22 cellular contexts compared by ENCODE assay signal in the genomic region with DNA sequence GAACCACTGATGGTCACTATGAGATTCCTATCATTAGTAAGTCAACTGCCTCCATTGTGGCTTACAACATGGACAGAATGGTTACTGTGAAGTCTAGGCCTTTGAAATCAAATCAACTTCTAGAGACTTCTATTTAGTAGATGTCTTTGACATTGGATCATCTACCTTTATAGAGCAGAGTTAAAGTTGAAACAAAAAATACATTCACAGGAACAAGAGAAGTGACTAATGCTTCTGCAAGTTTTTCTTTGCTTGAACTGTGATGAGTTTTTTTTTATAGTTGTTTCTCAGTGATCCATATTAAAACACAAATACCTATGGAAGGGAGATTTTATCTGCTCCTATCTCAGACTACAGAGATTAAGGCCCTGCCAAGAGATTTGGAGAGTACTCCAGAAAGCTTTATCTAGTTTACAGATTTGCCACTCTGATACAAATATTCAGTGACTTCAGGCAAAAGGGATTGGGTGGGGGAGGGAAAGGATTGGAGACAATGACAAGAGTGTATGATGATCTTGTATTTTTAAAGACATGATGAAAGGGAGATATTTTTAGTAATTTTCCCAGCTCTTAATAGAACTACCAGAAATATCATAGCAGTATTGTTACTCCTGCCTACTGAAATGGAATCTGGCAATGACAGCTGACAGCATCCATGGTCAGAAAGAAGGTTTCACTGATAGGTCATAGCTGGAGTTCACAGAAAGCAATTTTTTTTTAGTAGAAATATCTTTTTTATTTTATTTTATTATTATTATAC. TPM values are rescaled to one million over a fixed set of nuclear protein-coding genes. Genes with fewer than 3 reads are reported as not detected.
"Had no signal": no experiment of that assay in that cellular context is flagged by ENCODE, and none has a peak within 500 bp of the region (broad histone marks: within the 10 kb centered on the region; RNA-seq: fewer than 3 reads in every experiment).

No MANE protein-coding gene starts in this region.

- H3K9me3 ChIP-seq: colonic mucosa, esophagus muscularis mucosa, gastrocnemius medialis, mucosa of descending colon, right atrium auricular region, thyroid gland had no signal

- DNase-seq: activated CD4-positive, alpha-beta memory T cell treated with anti-CD3 and anti-CD28 coated beads, Interleukin-2, amount 10 ng/mL, durations not matched to agents 7 days and 5 days; activated CD4-positive, alpha-beta T cell treated with anti-CD3 and anti-CD28 coated beads for 48 hours; activated gamma-delta T cell; activated T-cell treated with anti-CD3 and anti-CD28 coated beads, Interleukin-2, amount 50 U/mL, for 72 hours; anterior cingulate cortex; colonic mucosa; dorsolateral prefrontal cortex; effector memory CD8-positive, alpha-beta T cell; gastrocnemius medialis; hippocampal formation; left colon; mesenchymal stem cell; mucosa of descending colon; naive thymus-derived CD4-positive, alpha-beta T cell; stimulated activated CD4-positive, alpha-beta T cell treated with anti-CD3 and anti-CD28 coated beads, Interleukin-12 subunit alpha, Interleukin-12 subunit beta, amount 100 ng/mL, for 4 hours; substantia nigra; thyroid gland had no signal

- H3K36me3 ChIP-seq: colonic mucosa, esophagus muscularis mucosa, gastrocnemius medialis, right atrium auricular region, thyroid gland had no signal

- ATAC-seq: activated T-cell treated with anti-CD3 and anti-CD28 coated beads, Interleukin-2, amount 50 U/mL, for 72 hours; effector memory CD8-positive, alpha-beta T cell; gastrocnemius medialis; left colon; mucosa of descending colon; naive thymus-derived CD4-positive, alpha-beta T cell had no signal

- H3K27ac ChIP-seq: colonic mucosa, dorsolateral prefrontal cortex, esophagus muscularis mucosa, gastrocnemius medialis, right atrium auricular region, thyroid gland had no signal

- H3K4me3 ChIP-seq: colonic mucosa, dorsolateral prefrontal cortex, esophagus muscularis mucosa, gastrocnemius medialis, mucosa of descending colon, right atrium auricular region, thyroid gland had no signal

- H3K27me3 ChIP-seq: colonic mucosa, dorsolateral prefrontal cortex, esophagus muscularis mucosa, gastrocnemius medialis, right atrium auricular region, thyroid gland had no signal

- FAIRE-seq: urothelium cell line had no signal

- H3K4me1 ChIP-seq: colonic mucosa, esophagus muscularis mucosa, gastrocnemius medialis, right atrium auricular region had no signal

RNA-seq across cellular contexts. Expression of gene EPGN, which starts 16.0 kb away (rescaled TPM):
- total RNA-seq: colonic mucosa, esophagus muscularis mucosa, gastrocnemius medialis, left colon, mucosa of descending colon, posterior vena cava, thyroid gland had no signal
- polyA plus RNA-seq: endothelial cell of umbilical vein had no signal
